10 cellular contexts compared by ENCODE assay signal in genomic region chr13:109608503-109608902, GRCh38.
"Had no signal": no experiment of that assay in that cellular context is flagged by ENCODE, and none has a peak within 500 bp of the region (broad histone marks: within the 10 kb centered on the region; RNA-seq: fewer than 3 reads in every experiment).

No MANE protein-coding gene starts in this region.

- H3K9me3 ChIP-seq: HAP-1 had no signal

- H3K4me3 Mint-ChIP-seq: GM23338, HFFc6, IgD-negative memory B cell had no signal

- H3K27me3 Mint-ChIP-seq: IgD-negative memory B cell had no signal

- H3K4me3 ChIP-seq: GM23338, HAP-1 had no signal

- ATAC-seq: GM23338, HCT116, HepG2 had no signal

- H3K36me3 Mint-ChIP-seq: IgD-negative memory B cell had no signal

- H3K27ac Mint-ChIP-seq: GM23338, HFFc6, IgD-negative memory B cell had no signal

- H3K27ac ChIP-seq: HL-60 had no signal

- H3K9me3 Mint-ChIP-seq: HFFc6 had no signal

- H2AFZ ChIP-seq: GM23338 had no signal

- H3K4me2 ChIP-seq: GM23338 had no signal

- DNase-seq: H7, HFFc6, KG1 had no signal

- H3K4me1 Mint-ChIP-seq: GM23338, IgD-negative memory B cell had no signal

- H3K36me3 ChIP-seq: HAP-1 had no signal

- FAIRE-seq: H1, HepG2 had no signal
